Comparison of ENCODE assay signal across 14 cellular contexts in genomic region chr5:175214152-175214551, GRCh38.
DNase-seq lines count a peak whose midpoint lies in the region; TF ChIP-seq lines count a peak whose summit lies in the region.
"Had no signal": no experiment of that assay in that cellular context is flagged by ENCODE, and none has a peak within 500 bp of the region (broad histone marks: within the 10 kb centered on the region; RNA-seq: fewer than 3 reads in every experiment).

No MANE protein-coding gene starts in this region.

- no peaks in the 10 kb centered on the region for H3K27me3 ChIP-seq in brain microvascular endothelial cell (replicated peaks)
- H3K27me3 ChIP-seq: BLaER1 treated with 17β-estradiol and CSF1 and Interleukin-3, amounts not matched to agents 10 nM and 100 nM had no signal

- in situ Hi-C loops in brain microvascular endothelial cell (cut with HindIII; ENCODE audit: low pct_ligation_motif_present, low sequenced_read_pairs): no loop called here

- H3K4me2 ChIP-seq in OCI-LY7 (ENCODE audit: low read length): no peak overlapping the region
- H3K4me2 ChIP-seq: BLaER1 treated with 17β-estradiol and CSF1 and Interleukin-3, amounts not matched to agents 10 nM and 100 nM had no signal

- H3K4me3 ChIP-seq in brain microvascular endothelial cell (ENCODE audit: low read depth, low read length) (no peak overlapping the region), OCI-LY7 (ENCODE audit: low read depth, low read length, poor library complexity, severe bottlenecking) (no peak overlapping the region)
- H3K4me3 ChIP-seq: BLaER1 treated with 17β-estradiol and CSF1 and Interleukin-3, amounts not matched to agents 10 nM and 100 nM had no signal

- no peaks in the 10 kb centered on the region for H3K4me1 ChIP-seq in OCI-LY7 (ENCODE audit: insufficient read depth, low read length, poor library complexity, severe bottlenecking)

- POLR2A ChIA-PET in OCI-LY7 (lab: Charles Lee): no interaction called here

- H3K9me3 ChIP-seq in OCI-LY7 (ENCODE audit: low read length): no peaks in the 10 kb centered on the region
- H3K9me3 ChIP-seq: BLaER1 treated with 17β-estradiol and CSF1 and Interleukin-3, amounts not matched to agents 10 nM and 100 nM had no signal

- H3K9me2 ChIP-seq in OCI-LY7 (ENCODE audit: insufficient read depth, low read length): no peaks in the 10 kb centered on the region

- DNase-seq in AG08395 (ENCODE audit: low spot score) (peak; percentile 90), HT1080 (ENCODE audit: low read depth) (peak; percentile 90), brain microvascular endothelial cell (peak; percentile 79), kidney tubule cell (ENCODE audit: low spot score) (peak; percentile 82), NCI-H345 (lab: John Stamatoyannopoulos, UW) (no peak), OCI-LY7 (ENCODE audit: low spot score) (no peak)
- no peak for DNase-seq in activated CD4-positive, alpha-beta T cell treated with anti-CD3 and anti-CD28 coated beads for 4 hours
- no peak for DNase-seq in activated CD4-positive, alpha-beta T cell treated with anti-CD3 and anti-CD28 coated beads, Interleukin-2, amount 10 ng/mL, durations not matched to agents 24 days and 14 days
- DNase-seq: activated CD4-positive, alpha-beta memory T cell treated with anti-CD3 and anti-CD28 coated beads for 36 hours; left colon; NCI-H774; stimulated activated CD4-positive, alpha-beta T cell treated with anti-CD3 and anti-CD28 coated beads, Interleukin-4, amount 100 ng/mL, for 1 hour had no signal

- H3K36me3 ChIP-seq in brain microvascular endothelial cell (replicated peaks) (no peaks in the 10 kb centered on the region), OCI-LY7 (ENCODE audit: insufficient read depth, low read length) (no peaks in the 10 kb centered on the region)
- H3K36me3 ChIP-seq: BLaER1 treated with 17β-estradiol and CSF1 and Interleukin-3, amounts not matched to agents 10 nM and 100 nM had no signal

- H2AFZ ChIP-seq in OCI-LY7 (ENCODE audit: low read length): no peak overlapping the region

- H3K27ac Mint-ChIP-seq in activated CD4-positive, alpha-beta T cell treated with anti-CD3 and anti-CD28 coated beads, Interleukin-2, amount 10 ng/mL, durations not matched to agents 24 days and 14 days: no peak overlapping the region
- H3K27ac Mint-ChIP-seq: activated CD4-positive, alpha-beta memory T cell treated with anti-CD3 and anti-CD28 coated beads for 36 hours; activated naive CD4-positive, alpha-beta T cell treated with anti-CD3 and anti-CD28 coated beads, Interleukin-2, amount 50 U/mL, for 24 hours had no signal

- intact Hi-C loops in OCI-LY7 (cut with micrococcal nuclease; ENCODE audit: unreplicated experiment): no loop called here
- intact Hi-C loops in activated CD4-positive, alpha-beta T cell treated with anti-CD3 and anti-CD28 coated beads, Interleukin-2, amount 10 ng/mL, durations not matched to agents 24 days and 14 days (cut with micrococcal nuclease): no loop called here

- no peaks in the 10 kb centered on the region for H3K36me3 Mint-ChIP-seq in activated CD4-positive, alpha-beta T cell treated with anti-CD3 and anti-CD28 coated beads, Interleukin-2, amount 10 ng/mL, durations not matched to agents 24 days and 14 days (ENCODE audit: low read depth)
- H3K36me3 Mint-ChIP-seq: activated CD4-positive, alpha-beta memory T cell treated with anti-CD3 and anti-CD28 coated beads for 36 hours; activated naive CD4-positive, alpha-beta T cell treated with anti-CD3 and anti-CD28 coated beads, Interleukin-2, amount 50 U/mL, for 24 hours had no signal

- H3K4me1 Mint-ChIP-seq in activated CD4-positive, alpha-beta T cell treated with anti-CD3 and anti-CD28 coated beads, Interleukin-2, amount 10 ng/mL, durations not matched to agents 24 days and 14 days: no peaks in the 10 kb centered on the region
- H3K4me1 Mint-ChIP-seq: activated naive CD4-positive, alpha-beta T cell treated with anti-CD3 and anti-CD28 coated beads, Interleukin-2, amount 50 U/mL, for 24 hours had no signal

- CTCF ChIA-PET in OCI-LY7 (lab: Charles Lee; ENCODE audit: unreplicated experiment): no interaction called here

- no peaks in the 10 kb centered on the region for H3K79me2 ChIP-seq in OCI-LY7 (ENCODE audit: insufficient read depth, low read depth, low read length)

- H3K27me3 Mint-ChIP-seq in activated CD4-positive, alpha-beta T cell treated with anti-CD3 and anti-CD28 coated beads, Interleukin-2, amount 10 ng/mL, durations not matched to agents 24 days and 14 days: no peaks in the 10 kb centered on the region

- H3K4me3 Mint-ChIP-seq in activated CD4-positive, alpha-beta T cell treated with anti-CD3 and anti-CD28 coated beads, Interleukin-2, amount 10 ng/mL, durations not matched to agents 24 days and 14 days: no peak overlapping the region
- H3K4me3 Mint-ChIP-seq: activated CD4-positive, alpha-beta memory T cell treated with anti-CD3 and anti-CD28 coated beads for 36 hours; activated naive CD4-positive, alpha-beta T cell treated with anti-CD3 and anti-CD28 coated beads, Interleukin-2, amount 50 U/mL, for 24 hours had no signal

- no peak for TF ChIP-seq CTCF in brain microvascular endothelial cell (IDR thresholded peaks at IDR 0.05; ENCODE audit: low read depth, low read length, missing control alignments)
- TF ChIP-seq CTCF in OCI-LY7 (conservative IDR thresholded peaks at IDR 0.05; ENCODE audit: low read length): no peak

- no peaks in the 10 kb centered on the region for H3K9me3 Mint-ChIP-seq in activated CD4-positive, alpha-beta T cell treated with anti-CD3 and anti-CD28 coated beads, Interleukin-2, amount 10 ng/mL, durations not matched to agents 24 days and 14 days
- H3K9me3 Mint-ChIP-seq: activated CD4-positive, alpha-beta memory T cell treated with anti-CD3 and anti-CD28 coated beads for 36 hours; activated naive CD4-positive, alpha-beta T cell treated with anti-CD3 and anti-CD28 coated beads, Interleukin-2, amount 50 U/mL, for 24 hours had no signal

- no TSS peak for BruUV-seq in OCI-LY7 (replicated peaks; lab: Mats Ljungman, UMichigan)

- H3K27ac ChIP-seq in brain microvascular endothelial cell (no peak overlapping the region), OCI-LY7 (ENCODE audit: low read depth, low read length, poor library complexity, severe bottlenecking) (no peak overlapping the region)
- H3K27ac ChIP-seq: BLaER1 treated with 17β-estradiol and CSF1 and Interleukin-3, amounts not matched to agents 10 nM and 100 nM had no signal

- no peaks in the 10 kb centered on the region for H4K20me1 ChIP-seq in OCI-LY7 (ENCODE audit: insufficient read depth, low read length)
- H4K20me1 ChIP-seq: BLaER1 treated with 17β-estradiol and CSF1 and Interleukin-3, amounts not matched to agents 10 nM and 100 nM had no signal

Comparison
In these comparisons a context has a peak if more than half of its experiments do, and no peak if none do; other contexts are left out.
1. DNase-seq: peak in AG08395 (single experiment), HT1080 (single experiment), brain microvascular endothelial cell (single experiment) and kidney tubule cell (single experiment); none in NCI-H345 (single experiment), OCI-LY7 (single experiment), activated CD4-positive, alpha-beta T cell treated with anti-CD3 and anti-CD28 coated beads for 4 hours (0 of 2) and activated CD4-positive, alpha-beta T cell treated with anti-CD3 and anti-CD28 coated beads, Interleukin-2, amount 10 ng/mL, durations not matched to agents 24 days and 14 days (single experiment).